ENCODE assay signal across 1 cellular context in genomic region chr15:65079580-65079979, GRCh38.
TF ChIP-seq lines count a peak whose summit lies in the region.

No MANE protein-coding gene starts in this region.

TF ChIP-seq in HepG2, 621 proteins besides CTCF, POLR2A, EP300 and RAD21:
- TF ChIP-seq MAFK (conservative IDR thresholded peaks at IDR 0.05 in 1 of 2, IDR thresholded peaks at IDR 0.05 in 1 of 2; ENCODE audit: low read length in 2 of 2) (peak; percentile 45 to 72; a peak in 3 of 4 replicates), MAFF (IDR thresholded peaks at IDR 0.05; ENCODE audit: low read depth, low read length) (peak; percentile 35; the same call in 1 of the 2 replicates), RXRA (CRISPR knock-in tag; IDR thresholded peaks at IDR 0.05) (no peak)
